ENCODE assay signal across 22 cellular contexts in the genomic region with DNA sequence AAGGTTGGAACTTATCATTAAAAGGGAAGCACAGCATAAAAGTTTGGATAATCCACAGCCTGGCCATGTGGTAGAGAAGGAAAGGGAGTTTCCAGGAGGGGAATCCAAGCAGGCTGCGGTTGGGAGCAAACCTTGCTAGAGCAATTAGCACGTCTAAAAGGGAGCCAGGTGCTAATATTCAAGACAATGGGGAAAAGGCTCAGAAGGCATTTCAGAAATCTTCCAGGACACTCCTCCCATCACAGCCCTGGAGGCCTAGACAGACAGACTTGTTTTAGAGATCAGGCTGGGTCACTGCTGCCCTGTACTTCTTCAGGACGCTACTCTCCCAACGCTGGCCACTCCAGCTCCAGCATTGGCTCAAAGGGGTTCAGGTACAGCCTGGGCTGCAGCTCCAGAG.
"Had no signal": no experiment of that assay in that cellular context is flagged by ENCODE, and none has a peak within 500 bp of the region (broad histone marks: within the 10 kb centered on the region; RNA-seq: fewer than 3 reads in every experiment).

No MANE protein-coding gene starts in this region.

- H3K36me3 ChIP-seq: adrenal gland, ascending aorta, brain microvascular endothelial cell, esophagus muscularis mucosa, sigmoid colon, transverse colon, uterus had no signal

- H3K4me3 Mint-ChIP-seq: activated CD8-positive, alpha-beta T cell treated with anti-CD3 and anti-CD28 coated beads, Interleukin-2, amount 10 ng/mL, durations not matched to agents 7 days and 5 days; activated naive CD4-positive, alpha-beta T cell treated with anti-CD3 and anti-CD28 coated beads, Interleukin-2, amount 50 U/mL, for 24 hours; activated T-helper 1 cell treated with anti-CD3 and anti-CD28 coated beads, Interleukin-12 subunit alpha, Interleukin-12 subunit beta, Interleukin-2, Interleukin-4 antibody, amounts not matched to agents 30 ng/mL and 10 ng/mL and 1 ng/mL, durations not matched to agents 14 hours and 24 hours and 36 hours; effector memory CD8-positive, alpha-beta T cell; stimulated activated naive B cell treated with anti-CD40 and anti-IgM and Interleukin-4, amounts not matched to agents 10 μg/mL and 1 μg/mL and 100 μg/mL, for 72 hours had no signal

- H3K27ac Mint-ChIP-seq: activated CD8-positive, alpha-beta T cell treated with anti-CD3 and anti-CD28 coated beads, Interleukin-2, amount 10 ng/mL, durations not matched to agents 7 days and 5 days; activated naive CD4-positive, alpha-beta T cell treated with anti-CD3 and anti-CD28 coated beads, Interleukin-2, amount 50 U/mL, for 24 hours; activated T-helper 1 cell treated with anti-CD3 and anti-CD28 coated beads, Interleukin-12 subunit alpha, Interleukin-12 subunit beta, Interleukin-2, Interleukin-4 antibody, amounts not matched to agents 30 ng/mL and 10 ng/mL and 1 ng/mL, durations not matched to agents 14 hours and 24 hours and 36 hours; effector memory CD8-positive, alpha-beta T cell; stimulated activated naive B cell treated with anti-CD40 and anti-IgM and Interleukin-4, amounts not matched to agents 10 μg/mL and 1 μg/mL and 100 μg/mL, for 72 hours had no signal

- H3K4me2 ChIP-seq: hepatocyte, smooth muscle cell had no signal

- DNase-seq: activated CD4-positive, alpha-beta T cell treated with anti-CD3 and anti-CD28 coated beads, Interleukin-2, amount 50 U/mL, for 1 hour; activated CD4-positive, CD25-positive, alpha-beta regulatory T cell treated with anti-CD3 and anti-CD28 coated beads, Interleukin-2, amount 50 U/mL, for 72 hours; activated CD8-positive, alpha-beta T cell treated with anti-CD3 and anti-CD28 coated beads, Interleukin-2, amount 10 ng/mL, durations not matched to agents 7 days and 5 days; activated gamma-delta T cell treated with Interleukin-2 at 50 U/mL for 16 hours; brain microvascular endothelial cell; caudate nucleus; effector memory CD8-positive, alpha-beta T cell; glutamatergic neuron; left ventricle myocardium superior; retina; sigmoid colon; stimulated activated CD4-positive, alpha-beta T cell treated with anti-CD3 and anti-CD28 coated beads, Interleukin-15, amount 100 ng/mL, for 24 hours; stimulated activated naive B cell treated with anti-CD40 and anti-IgM and Interleukin-4, amounts not matched to agents 10 μg/mL and 1 μg/mL and 100 μg/mL, for 72 hours; transverse colon; uterus had no signal

- H3K27me3 Mint-ChIP-seq: activated naive CD4-positive, alpha-beta T cell treated with anti-CD3 and anti-CD28 coated beads, Interleukin-2, amount 50 U/mL, for 24 hours; stimulated activated naive B cell treated with anti-CD40 and anti-IgM and Interleukin-4, amounts not matched to agents 10 μg/mL and 1 μg/mL and 100 μg/mL, for 72 hours had no signal

- H2AFZ ChIP-seq: hepatocyte had no signal

- H3K27me3 ChIP-seq: adrenal gland, ascending aorta, brain microvascular endothelial cell, esophagus muscularis mucosa, hepatocyte, sigmoid colon, transverse colon, uterus had no signal

- H3K4me1 ChIP-seq: adrenal gland, ascending aorta, esophagus muscularis mucosa, sigmoid colon, transverse colon, uterus had no signal

- H3K4me1 Mint-ChIP-seq: activated naive CD4-positive, alpha-beta T cell treated with anti-CD3 and anti-CD28 coated beads, Interleukin-2, amount 50 U/mL, for 24 hours; stimulated activated naive B cell treated with anti-CD40 and anti-IgM and Interleukin-4, amounts not matched to agents 10 μg/mL and 1 μg/mL and 100 μg/mL, for 72 hours had no signal

- H3K27ac ChIP-seq: adrenal gland, ascending aorta, brain microvascular endothelial cell, esophagus muscularis mucosa, hepatocyte, sigmoid colon, transverse colon, uterus had no signal

- H3K4me3 ChIP-seq: adrenal gland, ascending aorta, esophagus muscularis mucosa, hepatocyte, sigmoid colon, smooth muscle cell, transverse colon, uterus had no signal

- H3K9me3 ChIP-seq: adrenal gland, ascending aorta, esophagus muscularis mucosa, sigmoid colon, transverse colon, uterus had no signal

- ATAC-seq: activated CD8-positive, alpha-beta T cell treated with anti-CD3 and anti-CD28 coated beads, Interleukin-2, amount 10 ng/mL, durations not matched to agents 7 days and 5 days; effector memory CD8-positive, alpha-beta T cell; left ventricle myocardium superior; stimulated activated naive B cell treated with anti-CD40 and anti-IgM and Interleukin-4, amounts not matched to agents 10 μg/mL and 1 μg/mL and 100 μg/mL, for 72 hours had no signal
